Comparison of ENCODE assay signal across 26 cellular contexts in the genomic region with DNA sequence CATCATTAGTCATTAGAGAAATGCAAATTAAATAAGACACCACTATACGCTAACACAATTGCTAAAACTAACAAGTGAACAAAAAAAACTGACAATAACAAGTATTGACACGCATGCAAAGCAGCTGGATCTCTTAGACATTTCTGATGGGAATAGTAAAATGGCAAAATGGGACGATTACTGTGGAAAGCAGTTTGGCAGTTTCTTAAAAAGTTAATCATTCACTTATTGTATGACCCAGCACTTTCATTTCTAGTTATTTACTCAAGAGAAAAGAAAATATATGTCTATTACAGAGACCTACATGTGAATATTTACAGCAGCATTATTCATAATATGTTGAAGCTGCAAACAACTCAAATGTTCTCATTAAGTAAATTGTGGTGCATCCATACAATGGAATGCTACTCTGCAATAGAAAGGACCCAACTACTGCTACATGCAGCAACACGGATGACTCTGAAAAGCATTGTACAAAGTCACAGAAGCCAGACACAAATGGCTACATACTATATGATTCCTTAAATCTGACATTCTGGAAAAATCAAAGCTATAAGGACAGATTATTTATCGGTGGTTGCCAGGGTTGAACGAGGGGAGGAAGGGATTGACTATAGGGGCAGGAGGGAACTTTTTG.
DNase-seq lines count a peak whose midpoint lies in the region; ATAC-seq, FAIRE-seq and TF ChIP-seq lines count a peak whose summit lies in the region.
"Had no signal": no experiment of that assay in that cellular context is flagged by ENCODE, and none has a peak within 500 bp of the region (broad histone marks: within the 10 kb centered on the region; RNA-seq: fewer than 3 reads in every experiment).

No MANE protein-coding gene starts in this region.

- H3K4me3 ChIP-seq in gastroesophageal sphincter = no peak overlapping the region
- no peak overlapping the region for H3K4me3 ChIP-seq in osteoblast (ENCODE audit: insufficient read depth, low read length)
- no peak overlapping the region for H3K4me3 ChIP-seq in thyroid gland (replicated peaks in 1 of 3)
- H3K4me3 ChIP-seq: heart right ventricle, lung, skin epidermis had no signal

- TF ChIP-seq POLR2A in gastroesophageal sphincter (IDR thresholded peaks at IDR 0.05) = no peak
- no peak for TF ChIP-seq POLR2A in thyroid gland (IDR thresholded peaks at IDR 0.05)

- no peak for ATAC-seq in gastroesophageal sphincter
- ATAC-seq in natural killer cell treated with Interleukin-12 subunit alpha and Interleukin-12 subunit beta and Interleukin-15 and Interleukin-18, amount 100 ng/mL, for 72 hours = no peak
- ATAC-seq: activated T-cell treated with anti-CD3 and anti-CD28 coated beads, Interleukin-2, amount 50 U/mL, for 72 hours; effector memory CD8-positive, alpha-beta T cell had no signal

- H3K27ac ChIP-seq in 22Rv1 (peak overlapping the region; percentile 68), gastroesophageal sphincter (peak overlapping the region; percentile 50 to 63 (median 56)), osteoblast (ENCODE audit: low read depth, low read length) (no peak overlapping the region), thyroid gland (no peak overlapping the region)
- H3K27ac ChIP-seq: HL-60, parathyroid adenoma, skin epidermis had no signal

- no peak overlapping the region for H3K27ac Mint-ChIP-seq in natural killer cell treated with Interleukin-12 subunit alpha and Interleukin-12 subunit beta and Interleukin-15 and Interleukin-18, amount 100 ng/mL, for 72 hours
- H3K27ac Mint-ChIP-seq: activated naive CD4-positive, alpha-beta T cell treated with anti-CD3 and anti-CD28 coated beads, Interleukin-2, amount 10 ng/mL, durations not matched to agents 7 days and 5 days; activated T-cell treated with anti-CD3 and anti-CD28 coated beads, Interleukin-2, amount 50 U/mL, for 72 hours; effector memory CD8-positive, alpha-beta T cell; type B pancreatic cell had no signal

- H4K20me1 ChIP-seq in osteoblast (ENCODE audit: insufficient read depth, low read length) = no peaks in the 10 kb centered on the region

- no peaks in the 10 kb centered on the region for H3K9me3 ChIP-seq in gastroesophageal sphincter
- H3K9me3 ChIP-seq in osteoblast (ENCODE audit: low read depth, low read length) = no peaks in the 10 kb centered on the region
- no peaks in the 10 kb centered on the region for H3K9me3 ChIP-seq in thyroid gland
- H3K9me3 ChIP-seq: BE2C, heart right ventricle had no signal

- H3K36me3 ChIP-seq in gastroesophageal sphincter (peaks cover 7 to 44% of the 10 kb centered on the region in 2 donors), osteoblast (ENCODE audit: insufficient read depth, low read length) (no peaks in the 10 kb centered on the region), thyroid gland (peaks cover 0 to 6% of the 10 kb centered on the region in 2 donors)

- no peak for TF ChIP-seq CTCF in 22Rv1 (IDR thresholded peaks at IDR 0.05)
- no peak for TF ChIP-seq CTCF in gastroesophageal sphincter (IDR thresholded peaks at IDR 0.05)
- no peak for TF ChIP-seq CTCF in osteoblast (IDR thresholded peaks at IDR 0.05; ENCODE audit: extremely low read depth, low read depth, low read length)
- TF ChIP-seq CTCF in thyroid gland (IDR thresholded peaks at IDR 0.05) = no peak

- H3K27me3 Mint-ChIP-seq in natural killer cell treated with Interleukin-12 subunit alpha and Interleukin-12 subunit beta and Interleukin-15 and Interleukin-18, amount 100 ng/mL, for 72 hours = peaks cover 13 to 15% of the 10 kb centered on the region in 2 donors
- H3K27me3 Mint-ChIP-seq: type B pancreatic cell had no signal

- no peak for TF ChIP-seq EP300 in gastroesophageal sphincter (IDR thresholded peaks at IDR 0.05)

- peak overlapping the region; percentile 5 for H3K4me2 ChIP-seq in osteoblast (ENCODE audit: insufficient read depth, low read length)

- peaks cover 15% of the 10 kb centered on the region for H3K36me3 Mint-ChIP-seq in natural killer cell treated with Interleukin-12 subunit alpha and Interleukin-12 subunit beta and Interleukin-15 and Interleukin-18, amount 100 ng/mL, for 72 hours
- H3K36me3 Mint-ChIP-seq: activated naive CD4-positive, alpha-beta T cell treated with anti-CD3 and anti-CD28 coated beads, Interleukin-2, amount 10 ng/mL, durations not matched to agents 7 days and 5 days; type B pancreatic cell had no signal

- FAIRE-seq in HTR-8/SVneo (lab: Jason Lieb, UNC) = peak; percentile 16

- H3K27me3 ChIP-seq in gastroesophageal sphincter (no peaks in the 10 kb centered on the region), osteoblast (ENCODE audit: insufficient read depth, low read length) (no peaks in the 10 kb centered on the region), thyroid gland (no peaks in the 10 kb centered on the region)
- H3K27me3 ChIP-seq: BE2C, heart right ventricle had no signal

- intact Hi-C loops in thyroid gland (cut with DNase I) = no loop called here

- 69 to 74% methylated on average over 6 of the region's 6 CpGs for WGBS in gastroesophageal sphincter (ENCODE audit: low coverage in 1 of 2), 2 donors
- 89 to 94% methylated on average over 6 of the region's 6 CpGs for WGBS in thyroid gland, 2 donors

- H3K4me1 ChIP-seq in gastroesophageal sphincter (peaks cover 12 to 54% (median 27%) of the 10 kb centered on the region in 3 donors), osteoblast (ENCODE audit: insufficient read depth, low read length) (peaks cover 36% of the 10 kb centered on the region), thyroid gland (no peaks in the 10 kb centered on the region)
- H3K4me1 ChIP-seq: parathyroid adenoma had no signal

- no peaks in the 10 kb centered on the region for H3K79me2 ChIP-seq in osteoblast (ENCODE audit: insufficient read depth, low read length)
- H3K79me2 ChIP-seq: parathyroid adenoma had no signal

- no peaks in the 10 kb centered on the region for H3K9me3 Mint-ChIP-seq in natural killer cell treated with Interleukin-12 subunit alpha and Interleukin-12 subunit beta and Interleukin-15 and Interleukin-18, amount 100 ng/mL, for 72 hours
- H3K9me3 Mint-ChIP-seq: activated naive CD4-positive, alpha-beta T cell treated with anti-CD3 and anti-CD28 coated beads, Interleukin-2, amount 10 ng/mL, durations not matched to agents 7 days and 5 days; activated T-cell treated with anti-CD3 and anti-CD28 coated beads, Interleukin-2, amount 50 U/mL, for 72 hours; effector memory CD8-positive, alpha-beta T cell; type B pancreatic cell had no signal

- H3K4me1 Mint-ChIP-seq in natural killer cell treated with Interleukin-12 subunit alpha and Interleukin-12 subunit beta and Interleukin-15 and Interleukin-18, amount 100 ng/mL, for 72 hours (ENCODE audit: low read depth in 2 of 2) = no peaks in the 10 kb centered on the region
- H3K4me1 Mint-ChIP-seq: activated naive CD4-positive, alpha-beta T cell treated with anti-CD3 and anti-CD28 coated beads, Interleukin-2, amount 10 ng/mL, durations not matched to agents 7 days and 5 days had no signal

- H2AFZ ChIP-seq in osteoblast (ENCODE audit: low read length) = no peak overlapping the region
- H2AFZ ChIP-seq: parathyroid adenoma had no signal

- H3K4me3 Mint-ChIP-seq in natural killer cell treated with Interleukin-12 subunit alpha and Interleukin-12 subunit beta and Interleukin-15 and Interleukin-18, amount 100 ng/mL, for 72 hours = no peak overlapping the region
- H3K4me3 Mint-ChIP-seq: activated naive CD4-positive, alpha-beta T cell treated with anti-CD3 and anti-CD28 coated beads, Interleukin-2, amount 10 ng/mL, durations not matched to agents 7 days and 5 days; activated T-cell treated with anti-CD3 and anti-CD28 coated beads, Interleukin-2, amount 50 U/mL, for 72 hours; effector memory CD8-positive, alpha-beta T cell; type B pancreatic cell had no signal

- no peak for DNase-seq in HTR-8/SVneo (ENCODE audit: insufficient read length, low spot score)
- no peak for DNase-seq in osteoblast (ENCODE audit: insufficient read length, low spot score, missing footprints)
- no peak for DNase-seq in HPDE6-E6E7 (ENCODE audit: extremely low spot score)
- DNase-seq in thyroid gland = no peak
- no peak for DNase-seq in globus pallidus (ENCODE audit: low spot score)
- no peak for DNase-seq in natural killer cell treated with Interleukin-12 subunit alpha and Interleukin-12 subunit beta and Interleukin-15 and Interleukin-18, amount 100 ng/mL, for 72 hours (ENCODE audit: low spot score)
- DNase-seq: activated CD4-positive, CD25-positive, alpha-beta regulatory T cell treated with anti-CD3 and anti-CD28 coated beads, Interleukin-2, amount 50 U/mL, for 72 hours; activated naive CD4-positive, alpha-beta T cell treated with anti-CD3 and anti-CD28 coated beads, Interleukin-2, amount 10 ng/mL, durations not matched to agents 7 days and 5 days; activated T-cell treated with anti-CD3 and anti-CD28 coated beads, Interleukin-2, amount 50 U/mL, for 72 hours; BE2C; COR-L47; effector memory CD8-positive, alpha-beta T cell; heart right ventricle; MM.1S; NCI-H146; NCI-H2171 treated with DMSO at 0.1 percent for 48 hours; NCI-H526 treated with DMSO at 0.1 percent for 48 hours; stimulated activated CD4-positive, alpha-beta T cell treated with anti-CD3 and anti-CD28 coated beads, Interleukin-2, amount 100 ng/mL, for 48 hours; stimulated activated naive CD4-positive, alpha-beta T cell treated with Interleukin-2 at 50 U/mL for 16 hours had no signal

Comparison
In these comparisons a context has a peak if more than half of its experiments do, and no peak if none do; other contexts are left out.
1. H3K27ac ChIP-seq: peak in 22Rv1 (single experiment) and gastroesophageal sphincter (4 of 4); none in osteoblast (single experiment) and thyroid gland (0 of 3).